In the genomic region with DNA sequence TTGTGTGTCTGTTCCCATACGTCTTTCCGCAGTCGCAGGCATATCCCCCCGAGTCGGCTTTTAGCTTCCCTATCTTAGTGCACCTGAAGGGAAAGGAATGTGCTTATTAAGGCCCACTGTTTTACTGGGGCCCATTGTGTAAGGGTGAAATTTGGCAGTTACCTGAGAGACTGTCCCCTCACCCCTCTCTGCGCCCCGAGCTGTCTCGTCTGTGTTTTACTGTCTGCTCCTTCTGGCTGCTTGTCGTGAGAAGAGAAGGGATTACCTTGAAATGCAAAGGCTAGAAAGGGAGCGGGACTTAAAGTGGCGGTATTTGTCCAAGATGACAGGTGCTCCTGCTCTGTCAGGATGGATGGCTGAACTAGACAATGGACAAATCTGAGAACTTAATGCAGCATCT, we compare ENCODE assay signal across 1 cellular context.
TF ChIP-seq lines count a peak whose summit lies in the region.

No MANE protein-coding gene starts in this region.

TF ChIP-seq in GM23338, 12 proteins besides CTCF, POLR2A, EP300 and RAD21 (continued from another document):
- TF ChIP-seq EZH2phosphoT487 (IDR thresholded peaks at IDR 0.05; ENCODE audit: unreplicated experiment) = no peak
- TF ChIP-seq ZNF114 (CRISPR knock-in tag; IDR thresholded peaks at IDR 0.05) = no peak
- TF ChIP-seq, protein P1, sequence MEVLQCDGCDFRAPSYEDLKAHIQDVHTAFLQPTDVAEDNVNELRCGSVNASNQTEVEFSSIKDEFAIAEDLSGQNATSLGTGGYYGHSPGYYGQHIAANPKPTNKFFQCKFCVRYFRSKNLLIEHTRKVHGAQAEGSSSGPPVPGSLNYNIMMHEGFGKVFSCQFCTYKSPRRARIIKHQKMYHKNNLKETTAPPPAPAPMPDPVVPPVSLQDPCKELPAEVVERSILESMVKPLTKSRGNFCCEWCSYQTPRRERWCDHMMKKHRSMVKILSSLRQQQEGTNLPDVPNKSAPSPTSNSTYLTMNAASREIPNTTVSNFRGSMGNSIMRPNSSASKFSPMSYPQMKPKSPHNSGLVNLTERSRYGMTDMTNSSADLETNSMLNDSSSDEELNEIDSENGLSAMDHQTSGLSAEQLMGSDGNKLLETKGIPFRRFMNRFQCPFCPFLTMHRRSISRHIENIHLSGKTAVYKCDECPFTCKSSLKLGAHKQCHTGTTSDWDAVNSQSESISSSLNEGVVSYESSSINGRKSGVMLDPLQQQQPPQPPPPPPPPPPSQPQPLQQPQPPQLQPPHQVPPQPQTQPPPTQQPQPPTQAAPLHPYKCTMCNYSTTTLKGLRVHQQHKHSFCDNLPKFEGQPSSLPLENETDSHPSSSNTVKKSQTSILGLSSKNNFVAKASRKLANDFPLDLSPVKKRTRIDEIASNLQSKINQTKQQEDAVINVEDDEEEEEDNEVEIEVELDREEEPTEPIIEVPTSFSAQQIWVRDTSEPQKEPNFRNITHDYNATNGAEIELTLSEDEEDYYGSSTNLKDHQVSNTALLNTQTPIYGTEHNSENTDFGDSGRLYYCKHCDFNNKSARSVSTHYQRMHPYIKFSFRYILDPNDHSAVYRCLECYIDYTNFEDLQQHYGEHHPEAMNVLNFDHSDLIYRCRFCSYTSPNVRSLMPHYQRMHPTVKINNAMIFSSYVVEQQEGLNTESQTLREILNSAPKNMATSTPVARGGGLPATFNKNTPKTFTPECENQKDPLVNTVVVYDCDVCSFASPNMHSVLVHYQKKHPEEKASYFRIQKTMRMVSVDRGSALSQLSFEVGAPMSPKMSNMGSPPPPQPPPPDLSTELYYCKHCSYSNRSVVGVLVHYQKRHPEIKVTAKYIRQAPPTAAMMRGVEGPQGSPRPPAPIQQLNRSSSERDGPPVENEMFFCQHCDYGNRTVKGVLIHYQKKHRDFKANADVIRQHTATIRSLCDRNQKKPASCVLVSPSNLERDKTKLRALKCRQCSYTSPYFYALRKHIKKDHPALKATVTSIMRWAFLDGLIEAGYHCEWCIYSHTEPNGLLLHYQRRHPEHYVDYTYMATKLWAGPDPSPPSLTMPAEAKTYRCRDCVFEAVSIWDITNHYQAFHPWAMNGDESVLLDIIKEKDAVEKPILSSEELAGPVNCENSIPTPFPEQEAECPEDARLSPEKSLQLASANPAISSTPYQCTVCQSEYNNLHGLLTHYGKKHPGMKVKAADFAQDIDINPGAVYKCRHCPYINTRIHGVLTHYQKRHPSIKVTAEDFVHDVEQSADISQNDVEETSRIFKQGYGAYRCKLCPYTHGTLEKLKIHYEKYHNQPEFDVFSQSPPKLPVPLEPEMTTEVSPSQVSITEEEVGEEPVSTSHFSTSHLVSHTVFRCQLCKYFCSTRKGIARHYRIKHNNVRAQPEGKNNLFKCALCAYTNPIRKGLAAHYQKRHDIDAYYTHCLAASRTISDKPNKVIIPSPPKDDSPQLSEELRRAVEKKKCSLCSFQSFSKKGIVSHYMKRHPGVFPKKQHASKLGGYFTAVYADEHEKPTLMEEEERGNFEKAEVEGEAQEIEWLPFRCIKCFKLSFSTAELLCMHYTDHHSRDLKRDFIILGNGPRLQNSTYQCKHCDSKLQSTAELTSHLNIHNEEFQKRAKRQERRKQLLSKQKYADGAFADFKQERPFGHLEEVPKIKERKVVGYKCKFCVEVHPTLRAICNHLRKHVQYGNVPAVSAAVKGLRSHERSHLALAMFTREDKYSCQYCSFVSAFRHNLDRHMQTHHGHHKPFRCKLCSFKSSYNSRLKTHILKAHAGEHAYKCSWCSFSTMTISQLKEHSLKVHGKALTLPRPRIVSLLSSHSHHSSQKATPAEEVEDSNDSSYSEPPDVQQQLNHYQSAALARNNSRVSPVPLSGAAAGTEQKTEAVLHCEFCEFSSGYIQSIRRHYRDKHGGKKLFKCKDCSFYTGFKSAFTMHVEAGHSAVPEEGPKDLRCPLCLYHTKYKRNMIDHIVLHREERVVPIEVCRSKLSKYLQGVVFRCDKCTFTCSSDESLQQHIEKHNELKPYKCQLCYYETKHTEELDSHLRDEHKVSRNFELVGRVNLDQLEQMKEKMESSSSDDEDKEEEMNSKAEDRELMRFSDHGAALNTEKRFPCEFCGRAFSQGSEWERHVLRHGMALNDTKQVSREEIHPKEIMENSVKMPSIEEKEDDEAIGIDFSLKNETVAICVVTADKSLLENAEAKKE (CRISPR knock-in tag; IDR thresholded peaks at IDR 0.05) = no peak
- no peak for TF ChIP-seq STAT1 (IDR thresholded peaks at IDR 0.05; ENCODE audit: unreplicated experiment)
- TF ChIP-seq CREB1 (CRISPR knock-in tag; IDR thresholded peaks at IDR 0.05; ENCODE audit: low read depth) = no peak
